22 cellular contexts compared by ENCODE assay signal in the genomic region with DNA sequence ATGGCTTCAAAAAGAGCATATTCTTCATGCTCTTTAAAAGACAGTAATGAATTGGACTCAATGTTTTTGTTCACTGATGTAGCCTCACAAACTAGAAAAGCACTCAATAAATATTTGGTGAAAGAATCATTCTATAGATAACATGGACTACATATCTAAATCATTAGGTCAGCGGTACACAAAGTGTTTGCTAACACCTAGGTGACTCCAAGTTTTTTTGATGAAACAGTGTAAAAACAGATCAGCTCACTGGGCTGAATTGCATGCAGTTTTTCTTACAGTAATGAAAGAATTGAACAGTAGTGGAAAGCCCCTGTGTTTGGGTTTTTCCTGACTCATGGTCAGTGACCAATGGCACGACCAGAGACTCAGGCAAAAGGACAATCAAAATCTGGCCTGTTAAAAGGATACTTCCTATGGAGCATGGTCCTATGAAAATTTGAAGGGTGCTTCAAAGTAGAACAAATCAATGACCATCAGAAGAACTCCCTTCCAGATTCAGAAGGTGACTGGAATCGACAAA.
"Had no signal": no experiment of that assay in that cellular context is flagged by ENCODE, and none has a peak within 500 bp of the region (broad histone marks: within the 10 kb centered on the region; RNA-seq: fewer than 3 reads in every experiment).

No MANE protein-coding gene starts in this region.

- ATAC-seq: activated CD4-positive, CD25-positive, alpha-beta regulatory T cell treated with anti-CD3 and anti-CD28 coated beads, Interleukin-2, amount 50 U/mL, for 24 hours; left lung; lower lobe of right lung; naive thymus-derived CD8-positive, alpha-beta T cell; psoas muscle had no signal

- DNase-seq: activated CD4-positive, alpha-beta T cell treated with anti-CD3 and anti-CD28 coated beads for 48 hours; activated CD4-positive, alpha-beta T cell treated with anti-CD3 and anti-CD28 coated beads, Interleukin-2, amount 50 U/mL, for 48 hours; activated CD8-positive, alpha-beta memory T cell treated with anti-CD3 and anti-CD28 coated beads for 24 hours; activated effector memory CD4-positive, alpha-beta T cell treated with Interleukin-2 at 50 U/mL for 16 hours; activated naive CD4-positive, alpha-beta T cell treated with anti-CD3 and anti-CD28 coated beads for 36 hours; activated naive CD8-positive, alpha-beta T cell treated with anti-CD3 and anti-CD28 coated beads, Interleukin-2, amount 10 ng/mL, durations not matched to agents 7 days and 5 days; amygdala; central memory CD4-positive, alpha-beta T cell; endodermal cell; foreskin melanocyte; kidney glomerular epithelial cell; left lung; lower lobe of right lung; mesenchymal stem cell; naive thymus-derived CD8-positive, alpha-beta T cell; occipital lobe; psoas muscle; stimulated activated CD4-positive, alpha-beta T cell treated with anti-CD3 and anti-CD28 coated beads, Interleukin-2, amount 100 ng/mL, for 24 hours; stimulated activated naive CD4-positive, alpha-beta T cell; T1000; WERI-Rb-1 had no signal
